In genomic region chr16:24736758-24737157, GRCh38 we compare ENCODE assay signal across 11 cellular contexts. TPM values are rescaled to one million over a fixed set of nuclear protein-coding genes. Genes with fewer than 3 reads are reported as not detected.
A peak's percentile ranks its signal among the peaks of the same experiment; 100 is the strongest.
DNase-seq lines count a peak whose midpoint lies in the region; ATAC-seq, FAIRE-seq and TF ChIP-seq lines count a peak whose summit lies in the region.
"Had no signal": no experiment of that assay in that cellular context is flagged by ENCODE, and none has a peak within 500 bp of the region (broad histone marks: within the 10 kb centered on the region; RNA-seq: fewer than 3 reads in every experiment).

No MANE protein-coding gene starts in this region.

- H4K20me1 ChIP-seq in GM23338 (replicated peaks; ENCODE audit: insufficient read depth): peaks cover 93% of the 10 kb centered on the region
- peaks cover 38% of the 10 kb centered on the region for H4K20me1 ChIP-seq in PC-3 (ENCODE audit: low read length)
- peaks cover 12% of the 10 kb centered on the region for H4K20me1 ChIP-seq in endothelial cell of umbilical vein (replicated peaks; ENCODE audit: control insufficient read depth, extremely low read depth, insufficient read depth, low read length)

- no peak overlapping the region for H3K4me3 Mint-ChIP-seq in GM23338
- no peak overlapping the region for H3K4me3 Mint-ChIP-seq in activated T-helper 2 cell treated with anti-CD3 and anti-CD28 coated beads, Interferon-gamma antibody, Interleukin-2, Interleukin-4, amounts not matched to agents 10 μg/mL and 5 μg/mL and 100 μg/mL, durations not matched to agents 14 hours and 24 hours and 36 hours (ENCODE audit: low read depth)
- H3K4me3 Mint-ChIP-seq: T-helper 1 cell treated with Interleukin-12 subunit alpha and Interleukin-12 subunit beta and Interleukin-4 antibody, amounts not matched to agents 30 μg/mL and 1 μg/mL, for 36 hours had no signal

- H3K36me3 ChIP-seq in GM23338 (ENCODE audit: insufficient read depth) (peaks cover 15% of the 10 kb centered on the region; the same call in 1 of the 2 replicates), PC-3 (ENCODE audit: low read depth, low read length) (peaks cover 24% of the 10 kb centered on the region), endothelial cell of umbilical vein (ENCODE audit: control insufficient read depth in 2 of 2, extremely low read depth in 1 of 2, insufficient read depth in 2 of 2, low read length in 2 of 2) (peaks cover 2 to 3% of the 10 kb centered on the region in 2 experiments), sigmoid colon (peaks cover 0 to 12% (median 3%) of the 10 kb centered on the region in 4 donors)

- H3K9me1 ChIP-seq in endothelial cell of umbilical vein (replicated peaks; ENCODE audit: control insufficient read depth, extremely low read depth, insufficient read depth, low read length): no peaks in the 10 kb centered on the region

- POLR2A ChIA-PET in PC-3 (lab: Charles Lee; ENCODE audit: unreplicated experiment): interaction anchor here (0.7 kb wide), 1 partner anchor 110 kb away, joined by 3 read pairs; no protein-coding TSS in a partner anchor
- POLR2A ChIA-PET in endothelial cell of umbilical vein (lab: Charles Lee): no interaction called here

- H3K36me3 Mint-ChIP-seq in GM23338 (ENCODE audit: low read depth): peaks cover 41% of the 10 kb centered on the region
- H3K36me3 Mint-ChIP-seq in activated T-helper 2 cell treated with anti-CD3 and anti-CD28 coated beads, Interferon-gamma antibody, Interleukin-2, Interleukin-4, amounts not matched to agents 10 μg/mL and 5 μg/mL and 100 μg/mL, durations not matched to agents 14 hours and 24 hours and 36 hours (ENCODE audit: low read depth): peaks cover 53% of the 10 kb centered on the region

- TF ChIP-seq CTCF in GM23338 (conservative IDR thresholded peaks at IDR 0.05; ENCODE audit: low read depth in 2 of 2) (no peak), PC-3 (conservative IDR thresholded peaks at IDR 0.05; ENCODE audit: low read depth, low read length) (no peak), endothelial cell of umbilical vein (IDR thresholded peaks at IDR 0.05; ENCODE audit: extremely low read depth in 1 of 2, insufficient read depth in 1 of 2, low read depth in 1 of 2, low read length in 2 of 2) (no peak), sigmoid colon (IDR thresholded peaks at IDR 0.05) (no peak)

- no peaks in the 10 kb centered on the region for H3K27me3 Mint-ChIP-seq in GM23338 (ENCODE audit: insufficient read depth, low read depth, poor library complexity)
- no peaks in the 10 kb centered on the region for H3K27me3 Mint-ChIP-seq in activated T-helper 2 cell treated with anti-CD3 and anti-CD28 coated beads, Interferon-gamma antibody, Interleukin-2, Interleukin-4, amounts not matched to agents 10 μg/mL and 5 μg/mL and 100 μg/mL, durations not matched to agents 14 hours and 24 hours and 36 hours (ENCODE audit: low read depth)

- H3K4me3 ChIP-seq in GM23338 (0 out of 2 replicates have a peak overlapping the region, but pooled peaks have one; percentile 3), PC-3 (ENCODE audit: low read length) (no peak overlapping the region), endothelial cell of umbilical vein (replicated peaks in 1 of 3; ENCODE audit: insufficient read depth in 1 of 3, low read depth in 1 of 3, low read length in 3 of 3) (no peak overlapping the region), sigmoid colon (peak overlapping the region in 1 of 4 donors; percentile 1)

- 12 to 58% methylated on average over 5 of the region's 5 CpGs for WGBS in sigmoid colon, 2 donors

- intact Hi-C loops in PC-3 (cut with micrococcal nuclease): loop anchor here (10.0 kb wide), 1 partner anchor 152 kb away; no protein-coding TSS in a partner anchor
- intact Hi-C loops in endothelial cell of umbilical vein (cut with micrococcal nuclease): loop anchor here (1.0 to 2.0 kb wide), 2 partner anchors 12 to 36 kb away; no protein-coding TSS in a partner anchor
- intact Hi-C loops in sigmoid colon (cut with DNase I): loop anchor here (10.0 kb wide), 1 partner anchor 192 kb away; no protein-coding TSS in a partner anchor
- intact Hi-C loops in activated T-helper 2 cell treated with anti-CD3 and anti-CD28 coated beads, Interferon-gamma antibody, Interleukin-2, Interleukin-4, amounts not matched to agents 10 μg/mL and 5 μg/mL and 100 μg/mL, durations not matched to agents 14 hours and 24 hours and 36 hours (cut with micrococcal nuclease): loop anchor here (10.0 kb wide), 1 partner anchor 278 kb away; the partner anchor contains the start of gene ARHGAP17

- no peak overlapping the region for H3K27ac Mint-ChIP-seq in GM23338
- H3K27ac Mint-ChIP-seq in activated T-helper 2 cell treated with anti-CD3 and anti-CD28 coated beads, Interferon-gamma antibody, Interleukin-2, Interleukin-4, amounts not matched to agents 10 μg/mL and 5 μg/mL and 100 μg/mL, durations not matched to agents 14 hours and 24 hours and 36 hours: no peak overlapping the region
- H3K27ac Mint-ChIP-seq: T-helper 1 cell treated with Interleukin-12 subunit alpha and Interleukin-12 subunit beta and Interleukin-4 antibody, amounts not matched to agents 30 μg/mL and 1 μg/mL, for 36 hours had no signal

- ATAC-seq in GM23338: no peak
- peak; percentile 38; the same call in 1 of the 2 replicates for ATAC-seq in PC-3
- ATAC-seq in GM18858 (IDR thresholded peaks at IDR 0.05; ENCODE audit: unreplicated experiment): no peak

- dilution Hi-C loops in endothelial cell of umbilical vein (cut with MboI; ENCODE audit: extremely low pct_ligation_motif_present, low sequenced_read_pairs): no loop called here

- H3K4me1 Mint-ChIP-seq in GM23338: peaks cover 78% of the 10 kb centered on the region
- H3K4me1 Mint-ChIP-seq in activated T-helper 2 cell treated with anti-CD3 and anti-CD28 coated beads, Interferon-gamma antibody, Interleukin-2, Interleukin-4, amounts not matched to agents 10 μg/mL and 5 μg/mL and 100 μg/mL, durations not matched to agents 14 hours and 24 hours and 36 hours (ENCODE audit: low read depth): peaks cover 51% of the 10 kb centered on the region

- H3K79me2 ChIP-seq in GM23338 (replicated peaks; ENCODE audit: insufficient read depth): peaks cover 100% of the 10 kb centered on the region
- peaks cover 100% of the 10 kb centered on the region for H3K79me2 ChIP-seq in PC-3 (ENCODE audit: low read length)
- H3K79me2 ChIP-seq in endothelial cell of umbilical vein (ENCODE audit: control insufficient read depth, insufficient read depth, low read length): peaks cover 92% of the 10 kb centered on the region

- H3K9me2 ChIP-seq in GM23338 (ENCODE audit: insufficient read depth): no peaks in the 10 kb centered on the region
- H3K9me2 ChIP-seq in PC-3 (replicated peaks; ENCODE audit: low read length): no peaks in the 10 kb centered on the region

- CTCF ChIA-PET in PC-3 (lab: Charles Lee) (no interaction called here), endothelial cell of umbilical vein (lab: Charles Lee) (interaction anchor here (0.9 to 1.5 kb wide), 3 partner anchors 9 to 23 kb away, joined by 3 to 10 read pairs (median 5); no protein-coding TSS in a partner anchor)

- H3K9ac ChIP-seq in PC-3 (ENCODE audit: low read length) (no peak overlapping the region), endothelial cell of umbilical vein (replicated peaks; ENCODE audit: extremely low read depth, insufficient read depth, low read length) (peak overlapping the region; percentile 35)

- no peaks in the 10 kb centered on the region; the same call in 2 of the 3 replicates for H3K9me3 Mint-ChIP-seq in GM23338
- H3K9me3 Mint-ChIP-seq in activated T-helper 2 cell treated with anti-CD3 and anti-CD28 coated beads, Interferon-gamma antibody, Interleukin-2, Interleukin-4, amounts not matched to agents 10 μg/mL and 5 μg/mL and 100 μg/mL, durations not matched to agents 14 hours and 24 hours and 36 hours: no peaks in the 10 kb centered on the region
- H3K9me3 Mint-ChIP-seq: T-helper 1 cell treated with Interleukin-12 subunit alpha and Interleukin-12 subunit beta and Interleukin-4 antibody, amounts not matched to agents 30 μg/mL and 1 μg/mL, for 36 hours had no signal

- peaks cover 88% of the 10 kb centered on the region for H3K4me1 ChIP-seq in GM23338 (ENCODE audit: insufficient read depth)
- H3K4me1 ChIP-seq in PC-3 (ENCODE audit: insufficient read depth, low read length): peaks cover 21% of the 10 kb centered on the region
- peaks cover 43% of the 10 kb centered on the region for H3K4me1 ChIP-seq in endothelial cell of umbilical vein (ENCODE audit: control insufficient read depth, extremely low read depth, insufficient read depth, low read length)
- peaks cover 0 to 100% (median 92%) of the 10 kb centered on the region in 4 donors for H3K4me1 ChIP-seq in sigmoid colon

- BruUV-seq in PC-3 (replicated peaks; lab: Mats Ljungman, UMichigan): no TSS peak
- BruUV-seq in endothelial cell of umbilical vein (replicated peaks; lab: Mats Ljungman, UMichigan): no TSS peak

- no peaks in the 10 kb centered on the region for H3K27me3 ChIP-seq in GM23338 (ENCODE audit: insufficient read depth)
- H3K27me3 ChIP-seq in PC-3 (ENCODE audit: low read length): no peaks in the 10 kb centered on the region
- H3K27me3 ChIP-seq in endothelial cell of umbilical vein (ENCODE audit: control insufficient read depth in 2 of 2, insufficient read depth in 2 of 2, low read length in 2 of 2): no peaks in the 10 kb centered on the region
- no peaks in the 10 kb centered on the region for H3K27me3 ChIP-seq in sigmoid colon

- H3K27ac ChIP-seq in GM23338 (ENCODE audit: low read depth) (peak overlapping the region; percentile 8; the same call in 1 of the 2 replicates), PC-3 (ENCODE audit: low read length) (0 out of 2 replicates have a peak overlapping the region, but pooled peaks have one; percentile 10), endothelial cell of umbilical vein (ENCODE audit: insufficient read depth, low read depth, low read length) (peak overlapping the region; percentile 63), sigmoid colon (peak overlapping the region; percentile 39 to 98 (median 95))
- H3K27ac ChIP-seq: HL-60 had no signal

- no peak for TF ChIP-seq POLR2A in endothelial cell of umbilical vein (IDR thresholded peaks at IDR 0.05; ENCODE audit: low read depth, low read length)
- TF ChIP-seq POLR2A in sigmoid colon (IDR thresholded peaks at IDR 0.05): no peak

- H3K9me3 ChIP-seq in PC-3 (ENCODE audit: low read length): no peaks in the 10 kb centered on the region
- H3K9me3 ChIP-seq in endothelial cell of umbilical vein (replicated peaks; ENCODE audit: control insufficient read depth, insufficient read depth, low read length): no peaks in the 10 kb centered on the region
- H3K9me3 ChIP-seq in sigmoid colon: no peaks in the 10 kb centered on the region

- DNase-seq in GM23338 (ENCODE audit: low spot score): no peak
- no peak for DNase-seq in PC-3
- no peak for DNase-seq in endothelial cell of umbilical vein (ENCODE audit: low read depth, low spot score)
- no peak for DNase-seq in sigmoid colon
- no peak for DNase-seq in activated effector memory CD4-positive, alpha-beta T cell treated with anti-CD3 and anti-CD28 coated beads, Interleukin-2, amount 50 U/mL, for 16 hours
- DNase-seq in activated T-helper 2 cell treated with anti-CD3 and anti-CD28 coated beads, Interferon-gamma antibody, Interleukin-2, Interleukin-4, amounts not matched to agents 10 μg/mL and 5 μg/mL and 100 μg/mL, durations not matched to agents 14 hours and 24 hours and 36 hours (ENCODE audit: low spot score): no peak
- no peak for DNase-seq in SHP77 (lab: John Stamatoyannopoulos, UW)
- DNase-seq: NCI-H2227 treated with DMSO at 0.1 percent for 48 hours had no signal

- H3K4me2 ChIP-seq in GM23338: peak overlapping the region; percentile 22
- peak overlapping the region; percentile 50 for H3K4me2 ChIP-seq in PC-3 (ENCODE audit: low read length)
- peak overlapping the region; percentile 74 for H3K4me2 ChIP-seq in endothelial cell of umbilical vein (ENCODE audit: insufficient read depth, low read length)

- H2AFZ ChIP-seq in GM23338 (no peak overlapping the region), PC-3 (ENCODE audit: low read length) (no peak overlapping the region), endothelial cell of umbilical vein (ENCODE audit: low read depth, low read length) (no peak overlapping the region)

- TF ChIP-seq EP300 in sigmoid colon (IDR thresholded peaks at IDR 0.05): peak in 1 of 4 donors; percentile 13

- FAIRE-seq in endothelial cell of umbilical vein (lab: Jason Lieb, UNC): no peak

- H3F3A ChIP-seq in GM23338 (replicated peaks; ENCODE audit: low read depth): no peaks in the 10 kb centered on the region
- no peaks in the 10 kb centered on the region for H3F3A ChIP-seq in PC-3 (ENCODE audit: low read length, unreplicated experiment)

RNA-seq across cellular contexts. Expression of gene TNRC6A, which starts 7.3 kb away (rescaled TPM):
- total RNA-seq in GM23338 (2014; rRNA removed; shearing (Covaris generic)): 62.1 and 93.1 TPM in 2 replicates
- 124 and 126 TPM in 2 replicates for polyA plus RNA-seq in GM23338 (2016; fragmentation: Nextera tagmentation; extraction: Ambion mirVana)
- 16.2 and 20.3 TPM in 2 replicates for total RNA-seq in PC-3 (2014; rRNA removed)
- total RNA-seq in endothelial cell of umbilical vein: 62.7 and 74.5 TPM in 2 replicates
- polyA plus RNA-seq in endothelial cell of umbilical vein: 39.3 and 51.5 TPM in 2 replicates
- polyA plus RNA-seq in endothelial cell of umbilical vein (2011; cell fraction: cytosol; rRNA removed): 28.3 TPM in 2 replicates
- 170 and 189 TPM in 2 replicates for polyA plus RNA-seq in endothelial cell of umbilical vein (2011; cell fraction: nucleus; rRNA removed)
- polyA plus RNA-seq in endothelial cell of umbilical vein (2012): 24.8 and 33.9 TPM in 2 replicates
- 113 and 131 TPM in 2 replicates for polyA minus RNA-seq in endothelial cell of umbilical vein
- 28.0 TPM for polyA minus RNA-seq in endothelial cell of umbilical vein (2011; cell fraction: cytosol; rRNA and poly(A)+ RNA removed)
- 121 and 184 TPM in 2 replicates for polyA minus RNA-seq in endothelial cell of umbilical vein (2011; cell fraction: nucleus; rRNA and poly(A)+ RNA removed)
- total RNA-seq in sigmoid colon: 100 to 1,000 TPM in 1 of 4 donors, 10 to 100 TPM in 3; 42.8 to 129 (median 64.9) TPM
- polyA plus RNA-seq in sigmoid colon: 10 to 100 TPM in 1 of 3 donors, 1 to 10 TPM in 2; 4.6 to 18.9 (median 5.4) TPM
- 47.3 and 50.3 TPM in 2 replicates for total RNA-seq in activated T-helper 2 cell treated with anti-CD3 and anti-CD28 coated beads, Interferon-gamma antibody, Interleukin-2, Interleukin-4, amounts not matched to agents 10 μg/mL and 5 μg/mL and 100 μg/mL, durations not matched to agents 14 hours and 24 hours and 36 hours

Comparison
In these comparisons a context has a peak if more than half of its experiments do, and no peak if none do; other contexts are left out.
1. H3K27ac ChIP-seq: peak in every context shown above with its lines; median percentile 95 in sigmoid colon; 63 in endothelial cell of umbilical vein; 10 in PC-3; 8 in GM23338.
2. H3K4me2 ChIP-seq: peak in every context shown above with its lines; median percentile 74 in endothelial cell of umbilical vein; 50 in PC-3; 22 in GM23338.